ENCODE assay signal across 8 cellular contexts in the genomic region with DNA sequence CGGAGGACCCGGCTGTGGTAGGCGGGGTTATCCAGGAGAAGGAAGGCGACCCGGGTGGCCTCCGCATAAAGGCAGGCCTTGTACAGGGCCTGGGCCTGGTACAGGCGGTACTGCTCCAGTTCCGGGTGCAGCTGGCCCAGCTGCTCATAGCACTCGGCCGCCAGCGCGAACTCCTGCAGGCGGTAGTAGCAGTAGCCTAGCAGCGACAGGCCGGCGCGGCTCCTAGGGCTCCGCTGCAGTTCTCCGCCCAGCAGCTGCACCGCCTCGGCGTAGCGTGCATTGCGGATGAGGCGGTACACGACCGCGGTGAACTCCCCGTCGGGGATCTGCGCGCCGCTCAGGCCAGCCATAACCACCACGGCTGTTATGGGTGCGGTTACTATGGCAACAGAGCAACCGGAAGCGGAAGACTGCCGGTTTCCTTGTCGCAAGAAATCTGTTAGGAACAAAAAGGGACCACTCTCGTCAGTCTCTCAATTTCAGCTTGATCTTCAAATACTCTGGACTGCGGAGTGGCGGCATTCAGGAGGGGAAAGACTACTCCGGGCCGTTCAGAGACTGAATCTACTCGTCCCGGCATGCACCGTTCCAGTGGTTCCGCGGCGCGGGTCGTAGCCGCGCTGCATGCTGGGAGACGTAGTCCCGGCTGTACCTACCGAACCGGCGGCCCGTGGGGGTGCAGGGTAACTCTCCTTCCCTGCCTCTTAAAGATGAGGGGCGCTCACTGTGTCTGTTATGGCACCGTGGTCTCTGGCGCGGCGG.
A peak's percentile ranks its signal among the peaks of the same experiment; 100 is the strongest.
DNase-seq lines count a peak whose midpoint lies in the region; ATAC-seq and TF ChIP-seq lines count a peak whose summit lies in the region.

No MANE protein-coding gene starts in this region.

- peak overlapping the region; percentile 83 to 91 for H3K9ac ChIP-seq in colonic mucosa (ENCODE audit: low read depth in 2 of 2, low read length in 2 of 2)

- H3K27ac ChIP-seq in colonic mucosa (peak overlapping the region; percentile 86), layer of hippocampus (ENCODE audit: low read depth, low read length) (peak overlapping the region; percentile 98)

- TF ChIP-seq CTCF in BE2C (IDR thresholded peaks at IDR 0.05; ENCODE audit: low read depth, low read length) (no peak), colonic mucosa (IDR thresholded peaks at IDR 0.05) (no peak)

- DNase-seq in BE2C (peak; percentile 84), GM19240 (ENCODE audit: insufficient read length, low spot score) (peak; percentile 83), NCI-H510A treated with DMSO at 0.1 percent for 48 hours (lab: John Stamatoyannopoulos, UW) (peak; percentile 88), colonic mucosa (peak; percentile 90)
- peak; percentile 90 for DNase-seq in activated CD4-positive, alpha-beta T cell treated with anti-CD3 and anti-CD28 coated beads for 48 hours
- peak; percentile 65 to 69 for DNase-seq in stimulated activated CD4-positive, alpha-beta T cell treated with anti-CD3 and anti-CD28 coated beads, Interleukin-1b, Interleukin-23, amount 100 ng/mL, for 1 hour (ENCODE audit: low read depth in 2 of 2)

- H3K9me3 ChIP-seq in BE2C (no peaks in the 10 kb centered on the region), colonic mucosa (no peaks in the 10 kb centered on the region)

- ATAC-seq in HG03442 (IDR thresholded peaks at IDR 0.05; ENCODE audit: unreplicated experiment), result peak; percentile 94

- H3K27me3 ChIP-seq in BE2C (no peaks in the 10 kb centered on the region), colonic mucosa (no peaks in the 10 kb centered on the region), layer of hippocampus (ENCODE audit: control insufficient read depth, insufficient read depth, low read length) (no peaks in the 10 kb centered on the region)

- intact Hi-C loops in colonic mucosa (cut with DNase I), result no loop called here

- no peaks in the 10 kb centered on the region for H3K36me3 ChIP-seq in BE2C
- no peaks in the 10 kb centered on the region for H3K36me3 ChIP-seq in colonic mucosa

- peaks cover 14% of the 10 kb centered on the region for H3K4me1 ChIP-seq in BE2C
- no peaks in the 10 kb centered on the region for H3K4me1 ChIP-seq in colonic mucosa

- H3K4me3 ChIP-seq in BE2C (ENCODE audit: low read depth, low read length) (peak overlapping the region; percentile 89), colonic mucosa (peak overlapping the region; percentile 74)

Comparison
In these comparisons a context has a peak if more than half of its experiments do, and no peak if none do; other contexts are left out.
1. Peak in every context shown above with its lines: DNase-seq, ATAC-seq, H3K4me3 ChIP-seq and H3K27ac ChIP-seq.